ENCODE assay signal across 13 cellular contexts in the genomic region with DNA sequence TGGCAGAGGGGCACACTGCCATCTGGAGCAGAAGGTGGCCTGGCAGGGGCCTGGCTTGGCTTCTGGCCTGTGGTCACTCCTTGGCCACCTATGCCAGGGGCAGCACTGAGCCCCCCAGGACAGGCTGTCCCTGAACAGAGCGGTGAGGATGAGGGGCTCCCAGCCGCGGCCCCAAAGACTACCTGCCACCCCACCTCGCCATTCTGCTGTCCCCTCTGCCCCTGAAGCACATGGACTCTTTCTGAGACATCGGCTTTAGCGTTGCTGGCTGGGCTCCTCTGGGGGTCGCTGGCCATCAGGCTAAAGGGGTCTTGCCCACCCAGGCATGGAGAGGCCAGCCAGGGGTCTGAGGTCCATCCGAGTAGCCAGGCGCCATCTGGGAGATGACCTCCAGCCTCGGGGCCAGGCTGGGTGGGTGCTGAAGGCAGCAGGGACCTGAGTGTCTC.
DNase-seq lines count a peak whose midpoint lies in the region; ATAC-seq, FAIRE-seq and TF ChIP-seq lines count a peak whose summit lies in the region.
"Had no signal": no experiment of that assay in that cellular context is flagged by ENCODE, and none has a peak within 500 bp of the region (broad histone marks: within the 10 kb centered on the region; RNA-seq: fewer than 3 reads in every experiment).

No MANE protein-coding gene starts in this region.

- dilution Hi-C loops in IMR-90 (cut with HindIII; ENCODE audit: low sequenced_read_pairs, unreplicated experiment): no loop called here

- FAIRE-seq in H1 (lab: Jason Lieb, UNC): no peak

- no peak overlapping the region for H2AK9ac ChIP-seq in IMR-90 (replicated peaks; ENCODE audit: low read depth, low read length, poor library complexity)

- CTCF ChIA-PET in IMR-90 (lab: Yijun Ruan, JAX) (no interaction called here), H1 (lab: Charles Lee; ENCODE audit: partially characterized antibody) (no interaction called here)

- H2BK15ac ChIP-seq in IMR-90 (ENCODE audit: low read depth, low read length): no peak overlapping the region
- no peak overlapping the region for H2BK15ac ChIP-seq in H1 (ENCODE audit: low read length)
- no peak overlapping the region for H2BK15ac ChIP-seq in mesendoderm (replicated peaks; ENCODE audit: low read depth)

- H3K18ac ChIP-seq in IMR-90 (ENCODE audit: low read depth, low read length) (no peak overlapping the region), H1 (ENCODE audit: extremely low read depth, low read length) (no peak overlapping the region), mesendoderm (ENCODE audit: low read length) (no peak overlapping the region)

- in situ Hi-C loops in IMR-90 (cut with MboI; ENCODE audit: low sequenced_read_pairs): no loop called here

- ATAC-seq in IMR-90 (ENCODE audit: low read depth): no peak
- no peak for ATAC-seq in HG02970 (IDR thresholded peaks at IDR 0.05; ENCODE audit: low FRiP score, unreplicated experiment)
- ATAC-seq: CD8-positive, alpha-beta T cell had no signal

- H3K4ac ChIP-seq in IMR-90 (ENCODE audit: low read depth, low read length) (peak overlapping the region; percentile 48; the same call in 1 of the 2 replicates), H1 (replicated peaks; ENCODE audit: insufficient read length, low read depth, low read length) (no peak overlapping the region), mesendoderm (ENCODE audit: low read depth, low read length) (no peak overlapping the region)

- H2AFZ ChIP-seq in IMR-90 (replicated peaks; ENCODE audit: low read length, poor library complexity) (no peak overlapping the region), H1 (ENCODE audit: low read length) (no peak overlapping the region)

- no peaks in the 10 kb centered on the region for H3K23me2 ChIP-seq in H1 (ENCODE audit: low read depth, low read length)

- no peaks in the 10 kb centered on the region for H3K79me1 ChIP-seq in IMR-90 (ENCODE audit: low read depth in 1 of 2, low read length in 2 of 2)
- H3K79me1 ChIP-seq in H1 (ENCODE audit: low read depth, low read length): no peaks in the 10 kb centered on the region
- no peaks in the 10 kb centered on the region for H3K79me1 ChIP-seq in mesendoderm (ENCODE audit: low read length)

- H3K4me2 ChIP-seq in IMR-90 (ENCODE audit: low read depth, low read length) (no peak overlapping the region), H1 (ENCODE audit: insufficient read depth in 1 of 2, low read depth in 2 of 2, low read length in 2 of 2) (no peak overlapping the region), mesendoderm (ENCODE audit: low read length) (no peak overlapping the region)

- H3K56ac ChIP-seq in IMR-90 (ENCODE audit: extremely low read depth, insufficient read depth, low read length) (no peak overlapping the region), H1 (replicated peaks; ENCODE audit: insufficient read length, low read depth, low read length) (no peak overlapping the region), mesendoderm (ENCODE audit: low read length) (no peak overlapping the region)

- H4K91ac ChIP-seq in IMR-90 (ENCODE audit: insufficient read depth, low read depth, low read length): no peak overlapping the region
- H4K91ac ChIP-seq in H1 (replicated peaks; ENCODE audit: insufficient read length, low read length): no peak overlapping the region

- 0 out of 2 replicates have a peak overlapping the region, but pooled peaks have one; percentile 24 for H2AK5ac ChIP-seq in IMR-90 (ENCODE audit: low read depth, low read length)
- H2AK5ac ChIP-seq in H1 (ENCODE audit: low read depth, low read length): no peak overlapping the region
- no peak overlapping the region for H2AK5ac ChIP-seq in mesendoderm (ENCODE audit: low read length)

- H3K36me3 ChIP-seq in IMR-90 (ENCODE audit: control insufficient read depth, insufficient read depth, low read length) (no peaks in the 10 kb centered on the region), H1 (ENCODE audit: control insufficient read depth in 2 of 4, insufficient read depth in 4 of 4, low read length in 3 of 4) (no peaks in the 10 kb centered on the region), mesendoderm (ENCODE audit: control insufficient read depth, insufficient read depth, low read length) (no peaks in the 10 kb centered on the region), spleen (no peaks in the 10 kb centered on the region), testis (ENCODE audit: low read depth, missing control alignments) (no peaks in the 10 kb centered on the region)
- H3K36me3 ChIP-seq: MG63 had no signal

- H3K4me3 ChIP-seq in IMR-90 (ENCODE audit: insufficient read depth, low read depth, low read length): no peak overlapping the region
- H3K4me3 ChIP-seq in H1 (ENCODE audit: extremely low read depth in 1 of 4, insufficient read depth in 2 of 4, low read depth in 3 of 4, low read length in 4 of 4): no peak overlapping the region
- no peak overlapping the region for H3K4me3 ChIP-seq in mesendoderm (ENCODE audit: low read length)
- no peak overlapping the region for H3K4me3 ChIP-seq in spleen
- H3K4me3 ChIP-seq in testis: peak overlapping the region in 1 of 2 donors; percentile 18
- H3K4me3 ChIP-seq: MG63 had no signal

- DNase-seq in IMR-90 (no peak), H1 (ENCODE audit: low read depth in 1 of 2, low spot score in 2 of 2) (no peak), mesendoderm (no peak), spleen (peak; percentile 58), testis (no peak), SHP77 (lab: John Stamatoyannopoulos, UW) (no peak)
- DNase-seq: ACHN; CD8-positive, alpha-beta T cell; Karpas-422; MG63; NCI-H1092 treated with DMSO at 0.1 percent for 48 hours; NK-92 treated with Interleukin-12 subunit alpha and Interleukin-12 subunit beta, amount 100 ng/mL, for 24 hours had no signal

- H2BK5ac ChIP-seq in IMR-90 (ENCODE audit: low read depth, low read length, poor library complexity, severe bottlenecking): no peak overlapping the region
- H2BK5ac ChIP-seq in H1 (ENCODE audit: low read depth, low read length): no peak overlapping the region
- H2BK5ac ChIP-seq in mesendoderm (ENCODE audit: low read length): no peak overlapping the region

- WGBS in IMR-90 (ENCODE audit: extremely low coverage in 2 of 2, insufficient read length in 1 of 2), 2 experiments: 82% methylated on average over 6 of the region's 10 CpGs; no CpG with 5 or more reads in 1 of the 2 experiments
- WGBS in H1 (ENCODE audit: extremely low coverage in 1 of 2, insufficient coverage in 1 of 2, insufficient read length in 1 of 2, insufficient replicate concordance in 2 of 2, low coverage in 1 of 2, low lambda C conversion rate in 2 of 2, missing lambda C conversion rate in 1 of 2), 2 experiments: 83% methylated on average over 7 of the region's 10 CpGs; no CpG with 5 or more reads in 1 of the 2 experiments
- no CpG with 5 or more reads among the region's 10 CpGs for WGBS in mesendoderm (ENCODE audit: extremely low coverage, insufficient coverage, low lambda C conversion rate)
- 82 to 100% (median 84%) methylated on average over 2 to 10 of the region's 10 CpGs for WGBS in spleen, 5 donors
- WGBS in testis, 2 donors: 75% methylated on average over 10 of the region's 10 CpGs; no CpG with 5 or more reads in 1 of the 2 donors

- TF ChIP-seq POLR2A in IMR-90 (IDR thresholded peaks at IDR 0.05; ENCODE audit: low read depth, low read length) (no peak), H1 (IDR thresholded peaks at IDR 0.05; ENCODE audit: control extremely low read depth in 1 of 2, low read depth in 2 of 2, low read length in 2 of 2) (no peak), spleen (IDR thresholded peaks at IDR 0.05) (no peak), testis (IDR thresholded peaks at IDR 0.05) (no peak)

- no peak overlapping the region; the same call in 1 of the 2 replicates for H2BK20ac ChIP-seq in IMR-90 (ENCODE audit: low read depth, low read length)
- H2BK20ac ChIP-seq in H1 (ENCODE audit: low read length): no peak overlapping the region

- H3K23ac ChIP-seq in IMR-90 (ENCODE audit: low read depth, low read length) (no peak overlapping the region), H1 (ENCODE audit: insufficient read length) (no peak overlapping the region), mesendoderm (ENCODE audit: low read length) (peak overlapping the region; percentile 45)

- no peak overlapping the region for H3K27ac ChIP-seq in IMR-90 (ENCODE audit: insufficient read depth, low read length)
- H3K27ac ChIP-seq in H1 (ENCODE audit: low read depth, low read length): no peak overlapping the region
- no peak overlapping the region for H3K27ac ChIP-seq in mesendoderm (ENCODE audit: low read depth, low read length)
- no peak overlapping the region for H3K27ac ChIP-seq in spleen
- no peak overlapping the region for H3K27ac ChIP-seq in testis

- no peaks in the 10 kb centered on the region; the same call in 1 of the 2 replicates for H3K9me1 ChIP-seq in IMR-90 (ENCODE audit: insufficient read depth, low read length)

- intact Hi-C loops in IMR-90 (cut with micrococcal nuclease): no loop called here
- intact Hi-C loops in spleen (cut with DNase I; ENCODE audit: low total_unique reads): no loop called here
- intact Hi-C loops in testis (cut with DNase I; ENCODE audit: low total_unique reads): no loop called here

- H4K8ac ChIP-seq in IMR-90 (ENCODE audit: low read depth in 2 of 2, low read length in 2 of 2) (peak overlapping the region in 1 of 2 experiments; percentile 10; a peak in 1 of 4 replicates), H1 (ENCODE audit: extremely low read depth, insufficient read depth, low read length) (peak overlapping the region; percentile 72), mesendoderm (ENCODE audit: low read depth, low read length) (no peak overlapping the region)

- H3K9me3 ChIP-seq in IMR-90 (ENCODE audit: control insufficient read depth, insufficient read depth, low read length) (no peaks in the 10 kb centered on the region), H1 (ENCODE audit: insufficient read depth in 2 of 2, low read depth in 1 of 2, low read length in 1 of 2) (no peaks in the 10 kb centered on the region), spleen (no peaks in the 10 kb centered on the region), testis (no peaks in the 10 kb centered on the region)
- H3K9me3 ChIP-seq: MG63 had no signal

- H3K9ac ChIP-seq in IMR-90 (ENCODE audit: low read depth, low read length) (no peak overlapping the region), H1 (replicated peaks in 1 of 4; ENCODE audit: extremely low read depth in 1 of 4, low read depth in 3 of 4, low read length in 3 of 4) (no peak overlapping the region), mesendoderm (ENCODE audit: low read length) (no peak overlapping the region)

- POLR2A ChIA-PET in IMR-90 (lab: Charles Lee; ENCODE audit: unreplicated experiment) (no interaction called here), H1 (lab: Charles Lee; ENCODE audit: partially characterized antibody) (no interaction called here)

- H3K4me1 ChIP-seq in IMR-90 (ENCODE audit: control insufficient read depth, insufficient read depth, low read length) (peaks cover 10% of the 10 kb centered on the region), H1 (replicated peaks in 1 of 4; ENCODE audit: control insufficient read depth in 3 of 4, insufficient read depth in 4 of 4, low read length in 3 of 4) (peaks cover 0 to 3% (median 0%) of the 10 kb centered on the region in 4 experiments; a peak in 1 of 7 replicates), mesendoderm (ENCODE audit: control insufficient read depth, low read depth, low read length) (no peaks in the 10 kb centered on the region), spleen (no peaks in the 10 kb centered on the region), testis (no peaks in the 10 kb centered on the region)

- no peak overlapping the region for H3K14ac ChIP-seq in IMR-90 (replicated peaks; ENCODE audit: low read depth, low read length)
- H3K14ac ChIP-seq in H1 (ENCODE audit: insufficient read length): no peak overlapping the region

- H4K5ac ChIP-seq in IMR-90 (ENCODE audit: low read depth, low read length) (no peak overlapping the region; the same call in 1 of the 2 replicates), H1 (ENCODE audit: insufficient read length, low read depth, low read length) (no peak overlapping the region), mesendoderm (ENCODE audit: low read length) (no peak overlapping the region)

- TF ChIP-seq CTCF in IMR-90 (conservative IDR thresholded peaks at IDR 0.05; ENCODE audit: low read depth, low read length) (no peak), H1 (IDR thresholded peaks at IDR 0.05; ENCODE audit: control extremely low read depth in 1 of 3, insufficient read depth in 1 of 3, low read depth in 1 of 3, low read length in 3 of 3) (no peak), spleen (IDR thresholded peaks at IDR 0.05 in 8 of 11, conservative IDR thresholded peaks at IDR 0.05 in 3 of 11) (no peak), testis (IDR thresholded peaks at IDR 0.05) (no peak)

- H4K20me1 ChIP-seq in IMR-90 (ENCODE audit: insufficient read depth, low read length): no peaks in the 10 kb centered on the region
- H4K20me1 ChIP-seq in H1 (replicated peaks in 1 of 2; ENCODE audit: control insufficient read depth in 1 of 2, insufficient read depth in 2 of 2, low read length in 2 of 2): peaks cover 2 to 5% of the 10 kb centered on the region in 2 experiments

- TF ChIP-seq RAD21 in IMR-90 (IDR thresholded peaks at IDR 0.05; ENCODE audit: low read length) (no peak), H1 (IDR thresholded peaks at IDR 0.05 in 1 of 2, conservative IDR thresholded peaks at IDR 0.05 in 1 of 2; ENCODE audit: low read depth in 2 of 2, low read length in 2 of 2) (no peak)

- H2BK120ac ChIP-seq in IMR-90 (ENCODE audit: low read depth, low read length) (no peak overlapping the region), H1 (replicated peaks; ENCODE audit: low read depth, low read length) (no peak overlapping the region), mesendoderm (ENCODE audit: low read depth, low read length) (no peak overlapping the region)

- BruUV-seq in IMR-90 (replicated peaks; lab: Mats Ljungman, UMichigan): no TSS peak

- H3K79me2 ChIP-seq in H1 (ENCODE audit: control insufficient read depth in 1 of 2, insufficient read depth in 2 of 2, low read length in 2 of 2) (no peaks in the 10 kb centered on the region), mesendoderm (ENCODE audit: control insufficient read depth, insufficient read depth, low read length) (no peaks in the 10 kb centered on the region)

- H3K27me3 ChIP-seq in IMR-90 (ENCODE audit: control insufficient read depth, insufficient read depth, low read length): peaks cover 14% of the 10 kb centered on the region
- peaks cover 0 to 2% (median 0%) of the 10 kb centered on the region in 4 experiments; a peak in 1 of 7 replicates for H3K27me3 ChIP-seq in H1 (replicated peaks in 1 of 4; ENCODE audit: control insufficient read depth in 3 of 4, extremely low read depth in 1 of 4, insufficient read depth in 3 of 4, low read length in 3 of 4)
- no peaks in the 10 kb centered on the region for H3K27me3 ChIP-seq in mesendoderm (ENCODE audit: insufficient read depth, low read length, poor library complexity)
- peaks cover 0 to 91% (median 51%) of the 10 kb centered on the region in 7 donors for H3K27me3 ChIP-seq in spleen (replicated peaks in 1 of 7)
- no peaks in the 10 kb centered on the region for H3K27me3 ChIP-seq in testis
- H3K27me3 ChIP-seq: MG63 had no signal

- no peak overlapping the region for H2BK12ac ChIP-seq in H1 (ENCODE audit: low read depth, low read length)

- TF ChIP-seq EP300 in H1 (IDR thresholded peaks at IDR 0.05; ENCODE audit: borderline replicate concordance in 1 of 2, low read depth in 2 of 2, low read length in 2 of 2): no peak
